Comparison of ENCODE assay signal across 20 cellular contexts in the genomic region with DNA sequence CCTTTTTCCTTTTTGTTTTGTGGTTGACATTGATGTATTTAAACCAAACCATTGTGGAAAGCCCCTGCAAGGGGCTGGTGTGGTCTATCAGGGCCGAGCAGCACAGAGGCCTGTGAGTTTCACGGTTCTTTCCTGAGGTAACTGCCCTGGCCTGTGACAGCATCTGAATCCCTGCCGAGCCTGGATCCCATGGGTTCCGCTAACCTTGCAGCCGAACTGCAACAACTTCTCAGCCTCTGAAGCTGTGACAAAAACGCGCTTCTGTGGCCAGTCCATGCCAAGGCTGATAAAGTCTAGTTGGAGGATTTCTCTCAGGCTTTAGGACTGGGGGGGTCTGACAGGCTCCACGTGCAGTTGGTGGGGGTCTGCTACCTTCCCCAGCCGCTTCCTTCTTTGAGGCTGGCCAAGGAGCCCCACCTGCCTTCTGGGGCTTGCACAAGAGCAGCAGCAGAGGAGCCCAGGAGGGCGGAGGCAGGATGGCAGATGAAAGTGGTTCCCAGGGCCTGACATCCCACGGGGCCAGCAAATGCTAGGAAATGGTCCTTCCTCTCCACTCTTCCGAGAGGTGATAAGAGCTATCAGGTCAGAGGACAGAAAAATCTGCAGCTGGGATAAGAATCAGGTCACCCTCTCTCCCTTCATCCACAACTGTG.
DNase-seq lines count a peak whose midpoint lies in the region; ATAC-seq and TF ChIP-seq lines count a peak whose summit lies in the region.
"Had no signal": no experiment of that assay in that cellular context is flagged by ENCODE, and none has a peak within 500 bp of the region (broad histone marks: within the 10 kb centered on the region; RNA-seq: fewer than 3 reads in every experiment).

No MANE protein-coding gene starts in this region.

- no peaks in the 10 kb centered on the region for H3K9me3 Mint-ChIP-seq in activated T-cell treated with anti-CD3 and anti-CD28 coated beads, Interleukin-2, amount 50 U/mL, for 24 hours
- no peaks in the 10 kb centered on the region for H3K9me3 Mint-ChIP-seq in memory B cell
- H3K9me3 Mint-ChIP-seq in endodermal cell: no peaks in the 10 kb centered on the region

- H3K4me3 ChIP-seq in aorta (ENCODE audit: low read length in 2 of 2) (no peak overlapping the region), endodermal cell (ENCODE audit: low read length) (no peak overlapping the region)

- TF ChIP-seq CTCF in endodermal cell (conservative IDR thresholded peaks at IDR 0.05): no peak

- H3K4me1 ChIP-seq in aorta (ENCODE audit: control insufficient read depth in 1 of 2, insufficient read depth in 2 of 2, low read length in 2 of 2) (no peaks in the 10 kb centered on the region), endodermal cell (ENCODE audit: control insufficient read depth, insufficient read depth, low read length) (peaks cover 2% of the 10 kb centered on the region)

- peaks cover 55% of the 10 kb centered on the region for H3K36me3 Mint-ChIP-seq in activated T-cell treated with anti-CD3 and anti-CD28 coated beads, Interleukin-2, amount 50 U/mL, for 24 hours (ENCODE audit: low read depth)
- H3K36me3 Mint-ChIP-seq in T-helper 17 cell (ENCODE audit: low read depth) (peaks cover 11% of the 10 kb centered on the region), memory B cell (peaks cover 44% of the 10 kb centered on the region), endodermal cell (ENCODE audit: low read depth) (peaks cover 36% of the 10 kb centered on the region)

- peaks cover 7% of the 10 kb centered on the region for H3K4me1 Mint-ChIP-seq in activated T-cell treated with anti-CD3 and anti-CD28 coated beads, Interleukin-2, amount 50 U/mL, for 24 hours (ENCODE audit: low read depth)
- H3K4me1 Mint-ChIP-seq in T-helper 17 cell (peaks cover 13% of the 10 kb centered on the region), memory B cell (peaks cover 7% of the 10 kb centered on the region), endodermal cell (no peaks in the 10 kb centered on the region)

- no peak overlapping the region for H3K4me3 Mint-ChIP-seq in activated T-cell treated with anti-CD3 and anti-CD28 coated beads, Interleukin-2, amount 50 U/mL, for 24 hours
- H3K4me3 Mint-ChIP-seq in T-helper 17 cell (peak overlapping the region; percentile 15), memory B cell (no peak overlapping the region), endodermal cell (no peak overlapping the region)

- H3K27ac ChIP-seq in aorta (ENCODE audit: low read depth in 1 of 2, low read length in 2 of 2) (no peak overlapping the region), endodermal cell (ENCODE audit: low read depth, low read length) (no peak overlapping the region)
- H3K27ac ChIP-seq: HL-60 had no signal

- H3K36me3 ChIP-seq in aorta (ENCODE audit: control insufficient read depth in 1 of 2, insufficient read depth in 2 of 2, low read length in 1 of 2) (peaks cover 0 to 2% of the 10 kb centered on the region in 2 donors), endodermal cell (ENCODE audit: control insufficient read depth, insufficient read depth, low read length) (peaks cover 78% of the 10 kb centered on the region)

- no peak for DNase-seq in activated T-cell treated with anti-CD3 and anti-CD28 coated beads, Interleukin-2, amount 50 U/mL, for 24 hours
- DNase-seq in activated T-cell treated with anti-CD3 and anti-CD28 coated beads, Interleukin-2, amount 50 U/mL, for 1 hour: no peak
- DNase-seq in T-helper 17 cell: no peak
- no peak for DNase-seq in memory B cell (ENCODE audit: low spot score in 2 of 2)
- DNase-seq in aorta: peak; percentile 38 to 69
- DNase-seq in activated effector memory CD4-positive, alpha-beta T cell treated with Interleukin-2 at 50 U/mL for 16 hours: no peak
- no peak for DNase-seq in endodermal cell
- DNase-seq: H7, KG1, NCI-H1092 treated with DMSO at 0.1 percent for 48 hours, NCI-H1436 treated with DMSO at 0.1 percent for 48 hours, NCI-H1930, NCI-H226, NCI-H510A treated with DMSO at 0.1 percent for 48 hours, NCI-H774, SIG-M5 had no signal

- intact Hi-C loops in aorta (cut with DNase I): no loop called here

- no peaks in the 10 kb centered on the region for H3K9me3 ChIP-seq in T-helper 17 cell (ENCODE audit: control insufficient read depth, low read length, poor library complexity, severe bottlenecking)
- no peaks in the 10 kb centered on the region for H3K9me3 ChIP-seq in aorta (ENCODE audit: control insufficient read depth, low read length)
- H3K9me3 ChIP-seq in endodermal cell (ENCODE audit: control insufficient read depth, low read length): no peaks in the 10 kb centered on the region

- 83 to 85% methylated on average over 12 of the region's 12 CpGs for WGBS in aorta, 2 donors
- 96 to 97% methylated on average over 8 to 12 of the region's 12 CpGs for WGBS in endodermal cell (ENCODE audit: insufficient coverage in 1 of 2, insufficient read length in 1 of 2), 2 experiments

- peak overlapping the region; percentile 26 for H3K27ac Mint-ChIP-seq in activated T-cell treated with anti-CD3 and anti-CD28 coated beads, Interleukin-2, amount 50 U/mL, for 24 hours
- peak overlapping the region; percentile 37 for H3K27ac Mint-ChIP-seq in T-helper 17 cell
- H3K27ac Mint-ChIP-seq in memory B cell: peak overlapping the region; percentile 20
- H3K27ac Mint-ChIP-seq in endodermal cell: no peak overlapping the region

- no peaks in the 10 kb centered on the region for H3K27me3 Mint-ChIP-seq in activated T-cell treated with anti-CD3 and anti-CD28 coated beads, Interleukin-2, amount 50 U/mL, for 24 hours
- H3K27me3 Mint-ChIP-seq in T-helper 17 cell (no peaks in the 10 kb centered on the region), memory B cell (no peaks in the 10 kb centered on the region), endodermal cell (ENCODE audit: insufficient read depth) (no peaks in the 10 kb centered on the region)

- H3K27me3 ChIP-seq in aorta (ENCODE audit: control insufficient read depth in 1 of 2, insufficient read depth in 2 of 2, low read length in 1 of 2) (no peaks in the 10 kb centered on the region), endodermal cell (ENCODE audit: control insufficient read depth, insufficient read depth, low read length, poor library complexity, severe bottlenecking) (no peaks in the 10 kb centered on the region)

- H3K9ac ChIP-seq in endodermal cell (ENCODE audit: extremely low read depth, low read length, poor library complexity, severe bottlenecking): no peak overlapping the region

- ATAC-seq in T-helper 17 cell (no peak), memory B cell (ENCODE audit: low read depth) (no peak), aorta (ENCODE audit: low FRiP score) (no peak), HG03565 (IDR thresholded peaks at IDR 0.05; ENCODE audit: unreplicated experiment) (no peak)
- ATAC-seq: Panc1, SK-N-SH treated with all-trans-retinoic acid at 6 μM for 48 hours had no signal

Comparison
In these comparisons a context has a peak if more than half of its experiments do, and no peak if none do; other contexts are left out.
1. DNase-seq: peak in aorta (2 of 2); none in activated T-cell treated with anti-CD3 and anti-CD28 coated beads, Interleukin-2, amount 50 U/mL, for 24 hours (single experiment), activated T-cell treated with anti-CD3 and anti-CD28 coated beads, Interleukin-2, amount 50 U/mL, for 1 hour (single experiment), T-helper 17 cell (0 of 3), memory B cell (0 of 2), activated effector memory CD4-positive, alpha-beta T cell treated with Interleukin-2 at 50 U/mL for 16 hours (single experiment) and endodermal cell (single experiment).